ENCODE assay signal across 1 cellular context in genomic region chr9:129323999-129324553, GRCh38.
TF ChIP-seq lines count a peak whose summit lies in the region.

No MANE protein-coding gene starts in this region.

TF ChIP-seq in H1, 55 proteins besides CTCF, POLR2A, EP300 and RAD21 (continued from another document):
- TF ChIP-seq EGR1 (IDR thresholded peaks at IDR 0.05; ENCODE audit: borderline replicate concordance, low read depth, low read length) = no peak
- no peak for TF ChIP-seq RNF2 (IDR thresholded peaks at IDR 0.05; ENCODE audit: borderline replicate concordance, low read depth, low read length, missing control alignments, poor library complexity, severe bottlenecking)
- TF ChIP-seq NANOG (IDR thresholded peaks at IDR 0.05; ENCODE audit: insufficient read depth, low read depth, low read length, poor library complexity, severe bottlenecking) = no peak
- TF ChIP-seq BCL11A (IDR thresholded peaks at IDR 0.05; ENCODE audit: low read depth in 2 of 2, low read length in 2 of 2) = no peak
- no peak for TF ChIP-seq CHD7 (IDR thresholded peaks at IDR 0.05; ENCODE audit: insufficient replicate concordance, low read length)
- no peak for TF ChIP-seq CTBP2 (IDR thresholded peaks at IDR 0.05; ENCODE audit: borderline replicate concordance, insufficient read depth, insufficient read length, low read length)
